In the genomic region with DNA sequence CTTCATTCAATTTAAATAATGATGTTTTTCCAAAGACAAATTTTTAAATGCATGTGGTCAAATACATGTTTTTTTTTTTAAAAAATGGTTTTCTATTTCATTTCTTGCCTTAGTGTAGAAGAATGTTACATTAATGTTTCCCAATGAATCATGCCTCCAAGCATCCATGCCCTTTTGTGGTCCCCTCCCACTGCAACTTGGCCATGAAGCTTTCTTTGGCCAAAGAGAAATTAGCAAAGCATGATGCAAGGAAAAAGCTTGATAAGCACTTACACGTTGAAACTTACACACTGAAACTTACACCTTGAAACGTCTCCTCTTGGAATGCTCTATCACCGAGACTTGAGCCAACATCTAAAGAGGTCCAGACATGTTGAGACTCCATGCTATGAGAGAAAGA, we compare ENCODE assay signal across 23 cellular contexts.
A peak's percentile ranks its signal among the peaks of the same experiment; 100 is the strongest.
DNase-seq lines count a peak whose midpoint lies in the region; TF ChIP-seq lines count a peak whose summit lies in the region.
"Had no signal": no experiment of that assay in that cellular context is flagged by ENCODE, and none has a peak within 500 bp of the region (broad histone marks: within the 10 kb centered on the region; RNA-seq: fewer than 3 reads in every experiment).

No MANE protein-coding gene starts in this region.

- H2AFZ ChIP-seq in GM23248 = no peak overlapping the region

- no peak overlapping the region for H3K4me3 ChIP-seq in GM23248
- H3K4me3 ChIP-seq in fibroblast of pulmonary artery (replicated peaks; ENCODE audit: low read depth, low read length) = no peak overlapping the region
- H3K4me3 ChIP-seq: suprapubic skin, uterus had no signal

- H4K20me1 ChIP-seq in GM23248 (ENCODE audit: insufficient read depth) = no peaks in the 10 kb centered on the region

- TF ChIP-seq CTCF in fibroblast of pulmonary artery (IDR thresholded peaks at IDR 0.05; ENCODE audit: low read length, missing control alignments) = no peak

- peak overlapping the region; percentile 75 for H3K27ac ChIP-seq in GM23248
- H3K27ac ChIP-seq: suprapubic skin, uterus had no signal

- no peaks in the 10 kb centered on the region for H3K79me2 ChIP-seq in GM23248 (ENCODE audit: insufficient read depth)

- WGBS in GM23248 (ENCODE audit: low coverage in 1 of 2, low lambda C conversion rate in 2 of 2, missing lambda C conversion rate in 2 of 2), 2 experiments = 53 to 66% methylated on average over 3 of the region's 3 CpGs

- peak overlapping the region; percentile 26 for H3K4me2 ChIP-seq in GM23248 (ENCODE audit: unreplicated experiment)

- H3K27me3 ChIP-seq in GM23248 (replicated peaks; ENCODE audit: insufficient read depth) = no peaks in the 10 kb centered on the region
- H3K27me3 ChIP-seq: suprapubic skin, uterus had no signal

- no peaks in the 10 kb centered on the region for H3K36me3 ChIP-seq in GM23248 (ENCODE audit: low read depth)
- H3K36me3 ChIP-seq: suprapubic skin, uterus had no signal

- peaks cover 30% of the 10 kb centered on the region for H3F3A ChIP-seq in GM23248 (ENCODE audit: insufficient read depth)

- H3K9ac ChIP-seq in GM23248 = 0 out of 2 replicates have a peak overlapping the region, but pooled peaks have one; percentile 16

- no peaks in the 10 kb centered on the region for H3K9me3 ChIP-seq in GM23248 (ENCODE audit: low read depth)
- H3K9me3 ChIP-seq: suprapubic skin, uterus had no signal

- peak; percentile 83 for DNase-seq in GM23248
- peak; percentile 33 for DNase-seq in astrocyte of the hippocampus (ENCODE audit: low read depth, low spot score)
- peak; percentile 45 for DNase-seq in fibroblast of pulmonary artery (ENCODE audit: low read depth)
- peak; percentile 75 for DNase-seq in stromal cell of bone marrow (ENCODE audit: low read depth)
- DNase-seq in nucleus accumbens (lab: John Stamatoyannopoulos, UW) = no peak
- no peak for DNase-seq in NK-92 treated with Interleukin-12 subunit alpha and Interleukin-12 subunit beta, amount 100 ng/mL, for 24 hours (lab: John Stamatoyannopoulos, UW)
- DNase-seq in amygdala (lab: John Stamatoyannopoulos, UW) = no peak
- DNase-seq: activated CD4-positive, CD25-positive, alpha-beta regulatory T cell; activated CD8-positive, alpha-beta T cell treated with anti-CD3 and anti-CD28 coated beads, Interleukin-2, amount 10 ng/mL, durations not matched to agents 7 days and 5 days; activated gamma-delta T cell treated with Interleukin-2 at 50 U/mL for 16 hours; CD8-positive, alpha-beta memory T cell; DMS79; effector memory CD4-positive, alpha-beta T cell; glutamatergic neuron; Karpas-422; mesendoderm; naive thymus-derived CD8-positive, alpha-beta T cell; NCI-H1048; NCI-H187; posterior cingulate gyrus; T1000; uterus had no signal

- peaks cover 53% of the 10 kb centered on the region for H3K4me1 ChIP-seq in GM23248 (ENCODE audit: insufficient read depth)
- H3K4me1 ChIP-seq: uterus had no signal

- in situ Hi-C loops in GM23248 (cut with MboI) = loop anchor here (25.0 kb wide), 1 partner anchor 254 kb away; no protein-coding TSS in a partner anchor

- H3K9me2 ChIP-seq in GM23248 (ENCODE audit: insufficient read depth) = no peaks in the 10 kb centered on the region

Comparison
In these comparisons a context has a peak if more than half of its experiments do, and no peak if none do; other contexts are left out.
1. DNase-seq: peak in GM23248 (single experiment), astrocyte of the hippocampus (single experiment), fibroblast of pulmonary artery (single experiment) and stromal cell of bone marrow (single experiment); none in nucleus accumbens (0 of 56), NK-92 treated with Interleukin-12 subunit alpha and Interleukin-12 subunit beta, amount 100 ng/mL, for 24 hours (single experiment) and amygdala (0 of 56).